11 cellular contexts compared by ENCODE assay signal in the genomic region with DNA sequence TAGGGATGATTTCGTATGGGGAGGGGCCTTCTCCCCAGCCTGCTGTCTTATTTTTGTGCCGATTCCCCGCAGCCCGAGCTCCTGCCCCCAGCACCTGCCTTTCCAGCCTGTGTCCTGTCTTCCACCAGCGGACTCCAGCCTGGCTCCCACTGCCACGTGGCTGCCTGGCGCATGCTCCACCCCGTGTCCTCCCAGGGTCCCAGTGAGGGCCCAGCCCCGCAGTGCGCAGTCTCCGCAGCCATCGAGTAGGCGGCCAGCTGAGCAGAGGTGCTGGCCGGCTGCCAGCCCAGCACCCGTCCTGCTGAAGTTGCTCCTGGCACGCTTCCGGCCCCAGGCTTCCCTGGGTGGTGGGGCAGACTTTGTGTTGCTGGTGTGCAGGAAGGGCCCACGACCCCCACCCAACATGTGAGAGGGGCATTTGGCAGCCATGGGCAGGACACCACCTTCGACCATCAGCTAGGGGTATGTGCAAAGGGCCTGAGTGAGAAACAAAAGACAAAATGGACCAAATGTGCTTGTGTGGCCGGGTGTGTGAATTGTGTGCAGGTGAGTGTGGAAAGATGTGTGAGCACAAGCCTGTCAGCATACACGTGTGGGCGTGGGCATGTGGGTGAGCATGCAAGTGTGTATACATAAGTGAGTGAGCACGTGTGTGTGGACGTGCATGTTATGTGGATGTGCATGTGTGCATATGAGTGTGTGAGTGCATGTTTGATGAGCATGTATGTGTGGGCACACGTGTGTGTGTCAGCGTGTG. TPM values are rescaled to one million over a fixed set of nuclear protein-coding genes. Genes with fewer than 3 reads are reported as not detected.
A peak's percentile ranks its signal among the peaks of the same experiment; 100 is the strongest.
DNase-seq lines count a peak whose midpoint lies in the region; ATAC-seq, FAIRE-seq and TF ChIP-seq lines count a peak whose summit lies in the region.
"Had no signal": no experiment of that assay in that cellular context is flagged by ENCODE, and none has a peak within 500 bp of the region (broad histone marks: within the 10 kb centered on the region; RNA-seq: fewer than 3 reads in every experiment).

No MANE protein-coding gene starts in this region.

- H3K27me3 ChIP-seq in right atrium auricular region (no peaks in the 10 kb centered on the region), ascending aorta (no peaks in the 10 kb centered on the region), aorta (ENCODE audit: control insufficient read depth in 1 of 2, insufficient read depth in 2 of 2, low read length in 1 of 2) (no peaks in the 10 kb centered on the region)
- H3K27me3 ChIP-seq: SJSA1 had no signal

- no peak for TF ChIP-seq POLR2A in GM12892 (IDR thresholded peaks at IDR 0.05; ENCODE audit: low read depth, low read length)

- 26 to 29% methylated on average over 26 of the region's 26 CpGs for WGBS in aorta, 2 donors

- TF ChIP-seq CTCF in right atrium auricular region (IDR thresholded peaks at IDR 0.05) (no peak), ascending aorta (IDR thresholded peaks at IDR 0.05) (no peak)

- DNase-seq in Right ventricle myocardium inferior (ENCODE audit: missing footprints) (peak; percentile 83), right atrium auricular region (ENCODE audit: low spot score) (no peak), ascending aorta (ENCODE audit: low spot score in 2 of 2) (peak in 1 of 2 donors; percentile 74), left colon (peak; percentile 55 to 70), aorta (peak; percentile 79 to 91), epidermal melanocyte (ENCODE audit: insufficient read length, low spot score) (no peak), GM12892 (ENCODE audit: insufficient read length) (no peak), middle frontal gyrus (ENCODE audit: extremely low spot score, low spot score) (no peak)
- DNase-seq: activated T-cell treated with anti-CD3 and anti-CD28 coated beads, Interleukin-2, amount 50 U/mL, for 1 hour had no signal

- H3K36me3 ChIP-seq in right atrium auricular region (no peaks in the 10 kb centered on the region), ascending aorta (no peaks in the 10 kb centered on the region), aorta (ENCODE audit: control insufficient read depth in 1 of 2, insufficient read depth in 2 of 2, low read length in 1 of 2) (no peaks in the 10 kb centered on the region)
- H3K36me3 ChIP-seq: SJSA1 had no signal

- intact Hi-C loops in Right ventricle myocardium inferior (cut with DNase I) (no loop called here), ascending aorta (cut with DNase I) (loop anchor here (5.0 kb wide), 1 partner anchor 55 kb away; a partner anchor contains a TSS), left colon (cut with DNase I, micrococcal nuclease) (no loop called here), aorta (cut with DNase I) (no loop called here)

- H3K9me3 ChIP-seq in right atrium auricular region (no peaks in the 10 kb centered on the region), ascending aorta (no peaks in the 10 kb centered on the region), aorta (ENCODE audit: control insufficient read depth, low read length) (no peaks in the 10 kb centered on the region)
- H3K9me3 ChIP-seq: SJSA1 had no signal

- H3K4me1 ChIP-seq in right atrium auricular region (peaks cover 0 to 25% of the 10 kb centered on the region in 2 donors), ascending aorta (peaks cover 10 to 43% of the 10 kb centered on the region in 2 donors), aorta (ENCODE audit: control insufficient read depth in 1 of 2, insufficient read depth in 2 of 2, low read length in 2 of 2) (no peaks in the 10 kb centered on the region)
- H3K4me1 ChIP-seq: SJSA1 had no signal

- H3K27ac ChIP-seq in right atrium auricular region: no peak overlapping the region
- peak overlapping the region; percentile 32 to 55 for H3K27ac ChIP-seq in ascending aorta
- H3K27ac ChIP-seq in aorta (ENCODE audit: low read depth in 1 of 2, low read length in 2 of 2): no peak overlapping the region
- H3K27ac ChIP-seq: SJSA1 had no signal

- H3K4me3 ChIP-seq in right atrium auricular region (no peak overlapping the region), ascending aorta (no peak overlapping the region), aorta (ENCODE audit: low read length in 2 of 2) (no peak overlapping the region)
- H3K4me3 ChIP-seq: SJSA1 had no signal

- ATAC-seq in Right ventricle myocardium inferior (peak; percentile 59), left colon (peak; percentile 78), aorta (ENCODE audit: low FRiP score) (peak; percentile 26)

- FAIRE-seq in GM12892 (lab: Jason Lieb, UNC): no peak
- FAIRE-seq: keratinocyte had no signal

RNA-seq across cellular contexts. Expression of a gene that starts 55.9 kb away (rescaled TPM):
- total RNA-seq in Right ventricle myocardium inferior (1.2 TPM), right atrium auricular region (1 to 10 TPM; 1.0 to 2.0 TPM), ascending aorta (0.43 TPM), left colon (1 to 10 TPM; 4.0 to 6.5 TPM), aorta (1 to 10 TPM; 1.3 to 2.7 TPM)
- under 1 TPM; 0.05 to 0.75 TPM for polyA plus RNA-seq in aorta
- not detected for polyA plus RNA-seq in GM12892 (2012; ENCODE audit: missing spikeins)

Comparison
In these comparisons a context has a peak if more than half of its experiments do, and no peak if none do; other contexts are left out.
1. DNase-seq: peak in Right ventricle myocardium inferior (single experiment), left colon (2 of 2) and aorta (2 of 2); none in right atrium auricular region (single experiment), epidermal melanocyte (single experiment), GM12892 (single experiment) and middle frontal gyrus (single experiment).
2. ATAC-seq: peak in every context shown above with its lines; median percentile 78 in left colon; 59 in Right ventricle myocardium inferior; 26 in aorta.
3. H3K27ac ChIP-seq: peak in ascending aorta (2 of 2); none in right atrium auricular region (0 of 2) and aorta (0 of 2).